21 cellular contexts compared by ENCODE assay signal in the genomic region with DNA sequence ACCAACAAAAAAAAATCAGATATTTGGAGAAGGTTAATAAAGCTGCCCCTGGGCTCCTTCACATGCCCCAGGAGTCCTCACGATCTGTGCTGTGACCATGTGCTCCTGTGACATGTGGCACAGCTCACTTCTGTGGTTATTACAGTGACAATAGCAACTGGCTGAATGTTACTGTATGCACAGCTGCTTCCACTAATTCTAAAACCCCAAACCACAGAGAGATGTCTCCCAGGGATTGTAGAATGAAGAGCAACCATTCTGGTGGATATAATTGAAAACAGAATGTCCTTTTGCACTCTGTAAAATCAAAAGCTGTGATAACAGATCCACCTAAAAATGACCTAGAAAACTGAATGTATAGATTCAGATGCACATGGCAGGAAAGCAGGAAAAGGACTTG.
DNase-seq lines count a peak whose midpoint lies in the region; ATAC-seq, FAIRE-seq and TF ChIP-seq lines count a peak whose summit lies in the region.
"Had no signal": no experiment of that assay in that cellular context is flagged by ENCODE, and none has a peak within 500 bp of the region (broad histone marks: within the 10 kb centered on the region; RNA-seq: fewer than 3 reads in every experiment).

No MANE protein-coding gene starts in this region.

- H3K9me3 Mint-ChIP-seq in osteocyte (ENCODE audit: unreplicated experiment) = peaks cover 16% of the 10 kb centered on the region

- no peak overlapping the region for H3K4me3 Mint-ChIP-seq in osteocyte (ENCODE audit: unreplicated experiment)
- H3K4me3 Mint-ChIP-seq: activated CD4-positive, alpha-beta memory T cell treated with anti-CD3 and anti-CD28 coated beads, Interleukin-2, amount 10 ng/mL, durations not matched to agents 7 days and 5 days; activated naive CD4-positive, alpha-beta T cell treated with anti-CD3 and anti-CD28 coated beads for 36 hours; central memory CD8-positive, alpha-beta T cell had no signal

- H3K27ac Mint-ChIP-seq in osteocyte (ENCODE audit: unreplicated experiment) = peak overlapping the region; percentile 78
- H3K27ac Mint-ChIP-seq: activated CD4-positive, alpha-beta memory T cell treated with anti-CD3 and anti-CD28 coated beads, Interleukin-2, amount 10 ng/mL, durations not matched to agents 7 days and 5 days; activated naive CD4-positive, alpha-beta T cell treated with anti-CD3 and anti-CD28 coated beads for 36 hours had no signal

- H3K4me1 Mint-ChIP-seq in osteocyte (ENCODE audit: unreplicated experiment) = peaks cover 33% of the 10 kb centered on the region
- H3K4me1 Mint-ChIP-seq: activated CD4-positive, alpha-beta memory T cell treated with anti-CD3 and anti-CD28 coated beads, Interleukin-2, amount 10 ng/mL, durations not matched to agents 7 days and 5 days; central memory CD8-positive, alpha-beta T cell had no signal

- TF ChIP-seq CTCF in osteocyte (IDR thresholded peaks at IDR 0.05) (no peak), D721Med (IDR thresholded peaks at IDR 0.05; ENCODE audit: insufficient read depth, missing control alignments) (no peak)

- no peaks in the 10 kb centered on the region for H3K36me3 Mint-ChIP-seq in osteocyte (ENCODE audit: unreplicated experiment)

- ATAC-seq in GM18519 (IDR thresholded peaks at IDR 0.05; ENCODE audit: low FRiP score, unreplicated experiment) = no peak
- ATAC-seq in GM18498 (IDR thresholded peaks at IDR 0.05; ENCODE audit: unreplicated experiment) = no peak
- ATAC-seq: A549, esophagus mucosa had no signal

- peak; percentile 24 to 69 (median 37) for DNase-seq in NCI-H1417 (lab: John Stamatoyannopoulos, UW)
- DNase-seq in NCI-H1417 treated with DMSO at 0.1 percent for 48 hours (lab: John Stamatoyannopoulos, UW) = no peak
- peak; percentile 32 for DNase-seq in NCI-H1694 (lab: John Stamatoyannopoulos, UW)
- DNase-seq in OCI-M1 (lab: John Stamatoyannopoulos, UW) = peak; percentile 47
- DNase-seq in osteocyte (ENCODE audit: extremely low spot score, unreplicated experiment) = no peak
- no peak for DNase-seq in D721Med (ENCODE audit: insufficient read length, low spot score)
- DNase-seq: activated CD4-positive, alpha-beta memory T cell treated with anti-CD3 and anti-CD28 coated beads, Interleukin-2, amount 10 ng/mL, durations not matched to agents 7 days and 5 days; activated naive CD4-positive, alpha-beta T cell treated with anti-CD3 and anti-CD28 coated beads for 36 hours; anterior cingulate cortex; C1 segment of cervical spinal cord; DMS 273 treated with DMSO at 0.1 percent for 48 hours; NCI-H2029 treated with DMSO at 0.1 percent for 48 hours; NK-92 treated with Interleukin-12 subunit alpha and Interleukin-12 subunit beta, amount 100 ng/mL, for 24 hours; spleen had no signal

- H3K27me3 Mint-ChIP-seq in osteocyte (ENCODE audit: unreplicated experiment) = peaks cover 5% of the 10 kb centered on the region
- H3K27me3 Mint-ChIP-seq: activated CD4-positive, alpha-beta memory T cell treated with anti-CD3 and anti-CD28 coated beads, Interleukin-2, amount 10 ng/mL, durations not matched to agents 7 days and 5 days; central memory CD8-positive, alpha-beta T cell had no signal

- FAIRE-seq in D721Med (lab: Jason Lieb, UNC) = no peak
- FAIRE-seq: A549, GM12891, H1 had no signal

Comparison
In these comparisons a context has a peak if more than half of its experiments do, and no peak if none do; other contexts are left out.
1. DNase-seq: peak in NCI-H1417 (3 of 3), NCI-H1694 (single experiment) and OCI-M1 (single experiment); none in NCI-H1417 treated with DMSO at 0.1 percent for 48 hours (single experiment), osteocyte (single experiment) and D721Med (single experiment).